ENCODE assay signal across 20 cellular contexts in the genomic region with DNA sequence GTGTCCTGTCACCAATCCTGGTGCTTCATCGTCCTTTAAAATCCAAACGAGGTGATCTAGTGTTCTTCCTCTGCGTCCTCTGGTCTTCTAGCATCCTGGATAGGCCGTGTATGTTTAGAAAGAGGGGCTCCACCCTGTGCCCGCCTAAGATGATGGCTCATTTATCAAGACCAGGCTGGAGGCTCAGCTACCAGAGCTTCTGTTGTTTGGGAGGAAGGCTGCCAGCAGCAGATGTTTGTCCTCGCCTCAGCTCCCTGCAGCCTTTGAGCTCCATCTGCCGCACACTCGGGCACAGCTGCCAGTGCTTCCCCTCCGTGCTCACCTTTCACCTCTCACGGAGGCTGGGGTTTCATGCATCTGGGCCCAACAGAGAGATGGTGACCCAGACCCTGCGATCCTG.
DNase-seq lines count a peak whose midpoint lies in the region; ATAC-seq, FAIRE-seq and TF ChIP-seq lines count a peak whose summit lies in the region.
"Had no signal": no experiment of that assay in that cellular context is flagged by ENCODE, and none has a peak within 500 bp of the region (broad histone marks: within the 10 kb centered on the region; RNA-seq: fewer than 3 reads in every experiment).

No MANE protein-coding gene starts in this region.

- H3K36me3 ChIP-seq in H1 (ENCODE audit: control insufficient read depth in 2 of 4, insufficient read depth in 4 of 4, low read length in 3 of 4) (no peaks in the 10 kb centered on the region), H7 (replicated peaks; ENCODE audit: control insufficient read depth, insufficient read depth, low read length) (no peaks in the 10 kb centered on the region)

- no peak for TF ChIP-seq POLR2A in H1 (IDR thresholded peaks at IDR 0.05; ENCODE audit: control extremely low read depth in 1 of 2, low read depth in 2 of 2, low read length in 2 of 2)

- H3K23me2 ChIP-seq in H1 (ENCODE audit: low read depth, low read length): peaks cover 7% of the 10 kb centered on the region; the same call in 1 of the 2 replicates

- H4K8ac ChIP-seq in H1 (ENCODE audit: extremely low read depth, insufficient read depth, low read length): no peak overlapping the region

- no peak overlapping the region for H3K9ac ChIP-seq in H1 (replicated peaks in 1 of 4; ENCODE audit: extremely low read depth in 1 of 4, low read depth in 3 of 4, low read length in 3 of 4)

- H3K27me3 ChIP-seq in H1 (replicated peaks in 1 of 4; ENCODE audit: control insufficient read depth in 3 of 4, extremely low read depth in 1 of 4, insufficient read depth in 3 of 4, low read length in 3 of 4) (no peaks in the 10 kb centered on the region), H7 (ENCODE audit: control insufficient read depth, insufficient read depth, low read length) (no peaks in the 10 kb centered on the region)

- intact Hi-C loops in posterior cingulate gyrus (cut with DNase I): no loop called here
- intact Hi-C loops in activated CD4-positive, alpha-beta T cell treated with anti-CD3 and anti-CD28 coated beads for 36 hours (cut with DNase I, micrococcal nuclease): no loop called here

- no peaks in the 10 kb centered on the region for H3K79me2 ChIP-seq in H1 (ENCODE audit: control insufficient read depth in 1 of 2, insufficient read depth in 2 of 2, low read length in 2 of 2)

- no peaks in the 10 kb centered on the region for H3K79me1 ChIP-seq in H1 (ENCODE audit: low read depth, low read length)

- no peak overlapping the region for H3K4ac ChIP-seq in H1 (replicated peaks; ENCODE audit: insufficient read length, low read depth, low read length)

- H4K5ac ChIP-seq in H1 (ENCODE audit: insufficient read length, low read depth, low read length): no peak overlapping the region

- peaks cover 0 to 12% (median 0%) of the 10 kb centered on the region in 9 donors for H3K9me3 Mint-ChIP-seq in naive thymus-derived CD8-positive, alpha-beta T cell
- H3K9me3 Mint-ChIP-seq in activated CD4-positive, alpha-beta T cell treated with anti-CD3 and anti-CD28 coated beads for 36 hours (ENCODE audit: low read depth): peaks cover 7% of the 10 kb centered on the region

- H3K23ac ChIP-seq in H1 (ENCODE audit: insufficient read length): no peak overlapping the region

- WGBS in H1 (ENCODE audit: extremely low coverage in 1 of 2, insufficient coverage in 1 of 2, insufficient read length in 1 of 2, insufficient replicate concordance in 2 of 2, low coverage in 1 of 2, low lambda C conversion rate in 2 of 2, missing lambda C conversion rate in 1 of 2), 2 experiments: 91% methylated on average over 11 of the region's 11 CpGs; no CpG with 5 or more reads in 1 of the 2 experiments

- H3K27me3 Mint-ChIP-seq in naive thymus-derived CD8-positive, alpha-beta T cell: no peaks in the 10 kb centered on the region
- no peaks in the 10 kb centered on the region for H3K27me3 Mint-ChIP-seq in activated CD4-positive, alpha-beta T cell treated with anti-CD3 and anti-CD28 coated beads for 36 hours
- H3K27me3 Mint-ChIP-seq: B cell had no signal

- no peak for TF ChIP-seq EP300 in H1 (IDR thresholded peaks at IDR 0.05; ENCODE audit: borderline replicate concordance in 1 of 2, low read depth in 2 of 2, low read length in 2 of 2)

- peak overlapping the region; percentile 3; the same call in 1 of the 2 replicates for H2BK5ac ChIP-seq in H1 (ENCODE audit: low read depth, low read length)

- no peaks in the 10 kb centered on the region for H4K20me1 ChIP-seq in H1 (replicated peaks in 1 of 2; ENCODE audit: control insufficient read depth in 1 of 2, insufficient read depth in 2 of 2, low read length in 2 of 2)

- H3K14ac ChIP-seq in H1 (ENCODE audit: insufficient read length): no peak overlapping the region

- no peaks in the 10 kb centered on the region for H3K36me3 Mint-ChIP-seq in naive thymus-derived CD8-positive, alpha-beta T cell
- H3K36me3 Mint-ChIP-seq in activated CD4-positive, alpha-beta T cell treated with anti-CD3 and anti-CD28 coated beads for 36 hours (ENCODE audit: low read depth): no peaks in the 10 kb centered on the region
- H3K36me3 Mint-ChIP-seq: CD14-positive monocyte had no signal

- no peak overlapping the region for H2BK12ac ChIP-seq in H1 (ENCODE audit: low read depth, low read length)

- no peak overlapping the region for H2BK20ac ChIP-seq in H1 (ENCODE audit: low read length)

- H3K9me3 ChIP-seq in H1 (ENCODE audit: insufficient read depth in 2 of 2, low read depth in 1 of 2, low read length in 1 of 2): no peaks in the 10 kb centered on the region

- no peak for ATAC-seq in naive thymus-derived CD8-positive, alpha-beta T cell
- no peak for ATAC-seq in activated CD4-positive, alpha-beta T cell treated with anti-CD3 and anti-CD28 coated beads for 36 hours
- ATAC-seq: Right ventricle myocardium inferior had no signal

- no peak overlapping the region for H3K4me2 ChIP-seq in H1 (ENCODE audit: insufficient read depth in 1 of 2, low read depth in 2 of 2, low read length in 2 of 2)

- no peak overlapping the region for H4K91ac ChIP-seq in H1 (replicated peaks; ENCODE audit: insufficient read length, low read length)

- FAIRE-seq in H1 (lab: Jason Lieb, UNC): no peak
- FAIRE-seq: D721Med, H54 had no signal

- H3K18ac ChIP-seq in H1 (ENCODE audit: extremely low read depth, low read length): no peak overlapping the region; the same call in 1 of the 2 replicates

- H2BK120ac ChIP-seq in H1 (replicated peaks; ENCODE audit: low read depth, low read length): no peak overlapping the region

- H2AFZ ChIP-seq in H1 (ENCODE audit: low read length): no peak overlapping the region

- no peak overlapping the region for H2BK15ac ChIP-seq in H1 (ENCODE audit: low read length)

- DNase-seq in NCI-H2227 (lab: John Stamatoyannopoulos, UW; ENCODE audit: unreplicated experiment) (peak; percentile 8), NCI-H2227 treated with DMSO at 0.1 percent for 48 hours (lab: John Stamatoyannopoulos, UW) (no peak), NCI-H2171 treated with DMSO at 0.1 percent for 48 hours (lab: John Stamatoyannopoulos, UW) (peak; percentile 45), H1 (ENCODE audit: low read depth in 1 of 2, low spot score in 2 of 2) (no peak), posterior cingulate gyrus (peak in 9 of 10 donors; percentile 21 to 94 (median 61)), H7 (no peak)
- DNase-seq in naive thymus-derived CD8-positive, alpha-beta T cell: no peak
- DNase-seq in activated CD4-positive, alpha-beta T cell treated with anti-CD3 and anti-CD28 coated beads for 36 hours: no peak
- DNase-seq: DMS79, Kasumi-1, NCI-H1417, NCI-H187 treated with DMSO at 0.1 percent for 48 hours, NCI-H2107, NCI-H526 treated with DMSO at 0.1 percent for 48 hours had no signal

- H3K4me3 Mint-ChIP-seq in naive thymus-derived CD8-positive, alpha-beta T cell: no peak overlapping the region
- no peak overlapping the region for H3K4me3 Mint-ChIP-seq in activated CD4-positive, alpha-beta T cell treated with anti-CD3 and anti-CD28 coated beads for 36 hours
- H3K4me3 Mint-ChIP-seq: B cell; CD14-positive monocyte; T-helper 1 cell treated with Interleukin-12 subunit alpha and Interleukin-12 subunit beta and Interleukin-4 antibody, amounts not matched to agents 30 μg/mL and 1 μg/mL, for 36 hours had no signal

- no peak for TF ChIP-seq CTCF in H1 (IDR thresholded peaks at IDR 0.05; ENCODE audit: control extremely low read depth in 1 of 3, insufficient read depth in 1 of 3, low read depth in 1 of 3, low read length in 3 of 3)

- H3K27ac Mint-ChIP-seq in naive thymus-derived CD8-positive, alpha-beta T cell: no peak overlapping the region
- H3K27ac Mint-ChIP-seq in activated CD4-positive, alpha-beta T cell treated with anti-CD3 and anti-CD28 coated beads for 36 hours: no peak overlapping the region
- H3K27ac Mint-ChIP-seq: B cell; CD14-positive monocyte; T-helper 1 cell treated with Interleukin-12 subunit alpha and Interleukin-12 subunit beta and Interleukin-4 antibody, amounts not matched to agents 30 μg/mL and 1 μg/mL, for 36 hours had no signal

- CTCF ChIA-PET in H1 (lab: Charles Lee; ENCODE audit: partially characterized antibody): interaction anchor here (1.1 kb wide), 1 partner anchor 18 kb away, joined by 4 read pairs; no protein-coding TSS in a partner anchor
- CTCF ChIA-PET in activated CD4-positive, alpha-beta T cell treated with anti-CD3 and anti-CD28 coated beads for 36 hours (lab: Charles Lee): no interaction called here

- no peak overlapping the region for H3K27ac ChIP-seq in H1 (ENCODE audit: low read depth, low read length)

- no peak for TF ChIP-seq RAD21 in H1 (IDR thresholded peaks at IDR 0.05 in 1 of 2, conservative IDR thresholded peaks at IDR 0.05 in 1 of 2; ENCODE audit: low read depth in 2 of 2, low read length in 2 of 2)

- no peak overlapping the region for H3K56ac ChIP-seq in H1 (replicated peaks; ENCODE audit: insufficient read length, low read depth, low read length)

- no peaks in the 10 kb centered on the region for H3K4me1 Mint-ChIP-seq in naive thymus-derived CD8-positive, alpha-beta T cell
- no peaks in the 10 kb centered on the region for H3K4me1 Mint-ChIP-seq in activated CD4-positive, alpha-beta T cell treated with anti-CD3 and anti-CD28 coated beads for 36 hours
- H3K4me1 Mint-ChIP-seq: B cell, CD14-positive monocyte had no signal

- no peak overlapping the region for H2AK5ac ChIP-seq in H1 (ENCODE audit: low read depth, low read length)

- H3K4me1 ChIP-seq in H1 (replicated peaks in 1 of 4; ENCODE audit: control insufficient read depth in 3 of 4, insufficient read depth in 4 of 4, low read length in 3 of 4): peaks cover 4 to 18% (median 9%) of the 10 kb centered on the region in 4 experiments; a peak in 6 of 7 replicates

- POLR2A ChIA-PET in H1 (lab: Charles Lee; ENCODE audit: partially characterized antibody): no interaction called here
- POLR2A ChIA-PET in naive thymus-derived CD8-positive, alpha-beta T cell (lab: Charles Lee): no interaction called here
- POLR2A ChIA-PET in activated CD4-positive, alpha-beta T cell treated with anti-CD3 and anti-CD28 coated beads for 36 hours (lab: Charles Lee): no interaction called here

- H3K4me3 ChIP-seq in H1 (ENCODE audit: extremely low read depth in 1 of 4, insufficient read depth in 2 of 4, low read depth in 3 of 4, low read length in 4 of 4) (no peak overlapping the region), H7 (ENCODE audit: insufficient read depth, low read depth, low read length) (no peak overlapping the region)

TF ChIP-seq in H1, 55 proteins besides CTCF, POLR2A, EP300 and RAD21 (continues in another document):
- TF ChIP-seq FOSL1 (IDR thresholded peaks at IDR 0.05; ENCODE audit: insufficient read depth, low read depth, low read length): no peak
- no peak for TF ChIP-seq BACH1 (IDR thresholded peaks at IDR 0.05; ENCODE audit: low read length)
- TF ChIP-seq TAF7 (optimal IDR thresholded peaks at IDR 0.05; ENCODE audit: borderline replicate concordance, low read depth, low read length): no peak
- no peak for TF ChIP-seq JUND (IDR thresholded peaks at IDR 0.05; ENCODE audit: low read length)
- TF ChIP-seq BRCA1 (IDR thresholded peaks at IDR 0.05; ENCODE audit: low read depth, low read length): no peak
- TF ChIP-seq SP2 (IDR thresholded peaks at IDR 0.05; ENCODE audit: low read length): no peak
- no peak for TF ChIP-seq KDM5A (IDR thresholded peaks at IDR 0.05; ENCODE audit: low read length)
- no peak for TF ChIP-seq CTBP2 (IDR thresholded peaks at IDR 0.05; ENCODE audit: borderline replicate concordance, insufficient read depth, insufficient read length, low read length)
- TF ChIP-seq ASH2L (IDR thresholded peaks at IDR 0.05; ENCODE audit: low read length): no peak

Comparison
In these comparisons a context has a peak if more than half of its experiments do, and no peak if none do; other contexts are left out.
1. DNase-seq: peak in NCI-H2227 (single experiment), NCI-H2171 treated with DMSO at 0.1 percent for 48 hours (single experiment) and posterior cingulate gyrus (9 of 10); none in NCI-H2227 treated with DMSO at 0.1 percent for 48 hours (single experiment), H1 (0 of 2), naive thymus-derived CD8-positive, alpha-beta T cell (0 of 10), activated CD4-positive, alpha-beta T cell treated with anti-CD3 and anti-CD28 coated beads for 36 hours (single experiment) and H7 (single experiment).